ENCODE assay signal across 8 cellular contexts in the genomic region with DNA sequence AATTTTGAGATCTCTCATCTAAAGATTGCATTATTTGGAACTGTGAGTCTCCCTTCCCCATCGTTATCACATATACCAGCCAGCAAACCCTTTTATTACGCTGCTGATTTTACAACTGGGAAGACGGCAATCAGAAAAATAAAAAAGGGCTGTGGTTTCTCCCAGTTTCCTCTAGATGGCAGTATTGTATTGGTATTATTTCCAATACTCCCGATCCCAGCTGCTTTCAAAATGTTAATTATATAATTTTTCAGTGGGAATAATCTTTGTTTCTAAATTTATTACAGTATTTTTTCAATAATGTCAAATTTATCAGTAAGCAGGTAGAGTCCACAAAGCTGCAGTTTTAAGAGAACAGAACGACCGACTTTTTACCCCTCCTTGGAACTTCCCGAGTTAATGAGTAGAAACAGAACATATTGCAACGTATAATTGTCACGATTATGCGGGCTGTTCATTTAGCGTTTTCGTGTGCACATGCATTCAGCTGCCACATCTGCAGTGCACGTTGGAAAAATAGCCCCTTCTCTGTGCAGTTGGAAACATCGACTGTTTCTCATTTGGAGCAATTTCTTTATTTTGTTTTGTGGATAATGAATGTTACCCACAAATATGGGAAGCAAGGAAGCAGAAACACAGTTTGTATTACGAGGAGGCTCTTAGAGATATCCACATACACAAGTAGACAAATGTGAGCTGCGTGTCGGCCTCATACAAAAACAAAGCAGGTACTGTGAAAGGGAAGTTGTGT.
DNase-seq lines count a peak whose midpoint lies in the region; ATAC-seq and TF ChIP-seq lines count a peak whose summit lies in the region.

No MANE protein-coding gene starts in this region.

- H2BK15ac ChIP-seq in IMR-90 (ENCODE audit: low read depth, low read length), result no peak overlapping the region

- no peaks in the 10 kb centered on the region for H3K79me1 ChIP-seq in IMR-90 (ENCODE audit: low read depth in 1 of 2, low read length in 2 of 2)

- H3K36me3 ChIP-seq in IMR-90 (ENCODE audit: control insufficient read depth, insufficient read depth, low read length) (no peaks in the 10 kb centered on the region), fibroblast of lung (ENCODE audit: control insufficient read depth, insufficient read depth, low read length) (no peaks in the 10 kb centered on the region), parathyroid adenoma (ENCODE audit: control insufficient read depth, insufficient read depth, low read length) (no peaks in the 10 kb centered on the region)

- peak overlapping the region; percentile 11 for H2AFZ ChIP-seq in IMR-90 (replicated peaks; ENCODE audit: low read length, poor library complexity)
- no peak overlapping the region for H2AFZ ChIP-seq in fibroblast of lung (ENCODE audit: low read length)
- no peak overlapping the region for H2AFZ ChIP-seq in parathyroid adenoma

- H3K9ac ChIP-seq in IMR-90 (ENCODE audit: low read depth, low read length), result no peak overlapping the region
- H3K9ac ChIP-seq in fibroblast of lung (ENCODE audit: insufficient read depth, low read length), result no peak overlapping the region
- H3K9ac ChIP-seq in parathyroid adenoma, result no peak overlapping the region

- no peaks in the 10 kb centered on the region for H3K79me2 ChIP-seq in fibroblast of lung (ENCODE audit: control insufficient read depth, insufficient read depth, low read length)
- no peaks in the 10 kb centered on the region for H3K79me2 ChIP-seq in parathyroid adenoma

- no TSS peak for BruUV-seq in IMR-90 (replicated peaks; lab: Mats Ljungman, UMichigan)

- H2BK20ac ChIP-seq in IMR-90 (ENCODE audit: low read depth, low read length), result no peak overlapping the region

- H4K91ac ChIP-seq in IMR-90 (ENCODE audit: insufficient read depth, low read depth, low read length), result no peak overlapping the region

- no peak overlapping the region for H2AK5ac ChIP-seq in IMR-90 (ENCODE audit: low read depth, low read length)

- TF ChIP-seq CTCF in IMR-90 (conservative IDR thresholded peaks at IDR 0.05; ENCODE audit: low read depth, low read length) (peak; percentile 76), fibroblast of lung (conservative IDR thresholded peaks at IDR 0.05 in 1 of 2, IDR thresholded peaks at IDR 0.05 in 1 of 2; ENCODE audit: low read depth in 1 of 2, low read length in 2 of 2) (peak; percentile 53 to 65), parathyroid adenoma (IDR thresholded peaks at IDR 0.05) (peak; percentile 48)

- H2BK120ac ChIP-seq in IMR-90 (ENCODE audit: low read depth, low read length), result no peak overlapping the region

- no peak overlapping the region for H3K4ac ChIP-seq in IMR-90 (ENCODE audit: low read depth, low read length)

- H4K20me1 ChIP-seq in IMR-90 (ENCODE audit: insufficient read depth, low read length) (no peaks in the 10 kb centered on the region), fibroblast of lung (ENCODE audit: control insufficient read depth, extremely low read depth, insufficient read depth, low read length) (no peaks in the 10 kb centered on the region)

- H3K4me1 ChIP-seq in IMR-90 (ENCODE audit: control insufficient read depth, insufficient read depth, low read length) (no peaks in the 10 kb centered on the region), fibroblast of lung (ENCODE audit: control insufficient read depth, extremely low read depth, insufficient read depth, low read length) (no peaks in the 10 kb centered on the region), parathyroid adenoma (no peaks in the 10 kb centered on the region)

- in situ Hi-C loops in IMR-90 (cut with MboI; ENCODE audit: low sequenced_read_pairs), result no loop called here
- in situ Hi-C loops in SK-MEL-5 (cut with HindIII; ENCODE audit: low pct_unique_long_range_greater_than_20kb, low sequenced_read_pairs), result no loop called here

- no peak for TF ChIP-seq POLR2A in IMR-90 (IDR thresholded peaks at IDR 0.05; ENCODE audit: low read depth, low read length)

- dilution Hi-C loops in IMR-90 (cut with HindIII; ENCODE audit: low sequenced_read_pairs, unreplicated experiment), result no loop called here

- DNase-seq in NCI-H2029 treated with DMSO at 0.1 percent for 48 hours (lab: John Stamatoyannopoulos, UW) (peak; percentile 46), NCI-H2029 (lab: John Stamatoyannopoulos, UW) (no peak), IMR-90 (peak; percentile 27), SK-MEL-5 (ENCODE audit: low read depth, low spot score) (peak; percentile 44), fibroblast of lung (ENCODE audit: low read depth in 2 of 2) (peak; percentile 14 to 51)

- H3K27me3 ChIP-seq in IMR-90 (ENCODE audit: control insufficient read depth, insufficient read depth, low read length), result peaks cover 29% of the 10 kb centered on the region
- peaks cover 7% of the 10 kb centered on the region for H3K27me3 ChIP-seq in fibroblast of lung (ENCODE audit: control insufficient read depth, insufficient read depth, low read length)
- H3K27me3 ChIP-seq in parathyroid adenoma (ENCODE audit: control insufficient read depth, insufficient read depth, low read length), result no peaks in the 10 kb centered on the region

- no peak overlapping the region for H2AK9ac ChIP-seq in IMR-90 (replicated peaks; ENCODE audit: low read depth, low read length, poor library complexity)

- no peak overlapping the region for H3K14ac ChIP-seq in IMR-90 (replicated peaks; ENCODE audit: low read depth, low read length)

- no peak overlapping the region for H4K8ac ChIP-seq in IMR-90 (ENCODE audit: low read depth in 2 of 2, low read length in 2 of 2)

- WGBS in IMR-90 (ENCODE audit: extremely low coverage in 2 of 2, insufficient read length in 1 of 2), 2 experiments, result 7% methylated on average over 9 of the region's 17 CpGs; no CpG with 5 or more reads in 1 of the 2 experiments

- intact Hi-C loops in IMR-90 (cut with micrococcal nuclease), result loop anchor here (2.0 kb wide), 1 partner anchor 270 kb away; no protein-coding TSS in a partner anchor

- peak; percentile 71 for TF ChIP-seq RAD21 in IMR-90 (IDR thresholded peaks at IDR 0.05; ENCODE audit: low read length)

- H3K4me2 ChIP-seq in IMR-90 (ENCODE audit: low read depth, low read length), result peak overlapping the region; percentile 100
- H3K4me2 ChIP-seq in fibroblast of lung (ENCODE audit: extremely low read depth, insufficient read depth, low read length), result peak overlapping the region; percentile 89
- peak overlapping the region; percentile 24 for H3K4me2 ChIP-seq in parathyroid adenoma (ENCODE audit: low read length)

- ATAC-seq in IMR-90 (ENCODE audit: low read depth) (peak; percentile 76), HG03045 (IDR thresholded peaks at IDR 0.05; ENCODE audit: unreplicated experiment) (no peak), GM21576 (IDR thresholded peaks at IDR 0.05; ENCODE audit: unreplicated experiment) (no peak)

- H3K4me3 ChIP-seq in IMR-90 (ENCODE audit: insufficient read depth, low read depth, low read length) (peak overlapping the region; percentile 44), fibroblast of lung (replicated peaks in 1 of 4; ENCODE audit: control extremely low read depth in 1 of 4, insufficient read depth in 1 of 4, low read depth in 3 of 4, low read length in 4 of 4) (peak overlapping the region; percentile 1 to 80 (median 32)), parathyroid adenoma (ENCODE audit: low read depth, low read length) (no peak overlapping the region)

- H3K27ac ChIP-seq in IMR-90 (ENCODE audit: insufficient read depth, low read length) (no peak overlapping the region), fibroblast of lung (ENCODE audit: insufficient read depth, low read length) (no peak overlapping the region), parathyroid adenoma (no peak overlapping the region)

- H3K18ac ChIP-seq in IMR-90 (ENCODE audit: low read depth, low read length), result no peak overlapping the region

- H3K9me3 ChIP-seq in IMR-90 (ENCODE audit: control insufficient read depth, insufficient read depth, low read length) (0 out of 2 replicates have a peak, but pooled peaks cover 1% of the 10 kb centered on the region), fibroblast of lung (ENCODE audit: control insufficient read depth, insufficient read depth, low read depth, low read length) (no peaks in the 10 kb centered on the region), parathyroid adenoma (ENCODE audit: control insufficient read depth, low read length) (no peaks in the 10 kb centered on the region)

- POLR2A ChIA-PET in IMR-90 (lab: Charles Lee; ENCODE audit: unreplicated experiment), result no interaction called here

- CTCF ChIA-PET in IMR-90 (lab: Yijun Ruan, JAX), result interaction anchor here (1.1 to 1.2 kb wide), 2 partner anchors 19 to 126 kb away, joined by 3 to 5 read pairs; no protein-coding TSS in a partner anchor

- H4K5ac ChIP-seq in IMR-90 (ENCODE audit: low read depth, low read length), result no peak overlapping the region

- no peaks in the 10 kb centered on the region for H3K9me1 ChIP-seq in IMR-90 (ENCODE audit: insufficient read depth, low read length)

- no peak overlapping the region for H3K23ac ChIP-seq in IMR-90 (ENCODE audit: low read depth, low read length)

- no peak overlapping the region for H2BK5ac ChIP-seq in IMR-90 (ENCODE audit: low read depth, low read length, poor library complexity, severe bottlenecking)

- no peak overlapping the region for H3K56ac ChIP-seq in IMR-90 (ENCODE audit: extremely low read depth, insufficient read depth, low read length)

TF ChIP-seq in IMR-90, 13 proteins besides CTCF, POLR2A, EP300 and RAD21:
- TF ChIP-seq SMC3 (IDR thresholded peaks at IDR 0.05; ENCODE audit: low read depth, low read length) (peak; percentile 38), MXI1 (IDR thresholded peaks at IDR 0.05; ENCODE audit: borderline replicate concordance, low read depth, low read length) (no peak)

Comparison
In these comparisons a context has a peak if more than half of its experiments do, and no peak if none do; other contexts are left out.
1. H3K4me2 ChIP-seq: peak in every context shown above with its lines; median percentile 100 in IMR-90; 89 in fibroblast of lung; 24 in parathyroid adenoma.